In the genomic region with DNA sequence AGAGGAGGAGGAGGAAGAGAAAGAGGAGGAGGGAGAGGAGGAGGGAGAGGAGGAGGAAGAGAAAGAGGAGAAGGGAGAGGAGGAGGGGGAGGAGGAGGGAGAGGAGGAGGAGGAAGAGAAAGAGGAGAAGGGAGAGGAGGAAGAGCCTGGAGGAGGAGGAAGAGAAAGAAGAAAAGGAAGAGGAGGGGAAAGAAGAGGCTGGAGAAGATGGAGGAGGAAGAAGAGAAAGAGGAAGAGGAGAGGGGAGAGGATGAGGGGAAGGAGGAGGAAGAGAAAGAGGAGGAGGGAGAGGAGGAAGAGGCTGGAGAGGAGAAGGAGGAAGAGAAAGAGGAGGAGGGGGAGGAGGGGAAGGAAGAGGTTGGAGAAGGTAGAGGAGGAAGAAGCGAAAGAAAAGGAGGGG, we compare ENCODE assay signal across 8 cellular contexts. TPM values are rescaled to one million over a fixed set of nuclear protein-coding genes. Genes with fewer than 3 reads are reported as not detected.
"Had no signal": no experiment of that assay in that cellular context is flagged by ENCODE, and none has a peak within 500 bp of the region (broad histone marks: within the 10 kb centered on the region; RNA-seq: fewer than 3 reads in every experiment).

No MANE protein-coding gene starts in this region.

- DNase-seq: GOT3, KG1 had no signal

- H3K36me3 ChIP-seq: HAP-1 had no signal

- H3K27me3 Mint-ChIP-seq: IgD-negative memory B cell had no signal

- FAIRE-seq: HepG2 had no signal

- H3K9me3 ChIP-seq: HAP-1 had no signal

- H3K27ac Mint-ChIP-seq: IgD-negative memory B cell had no signal

- H3K36me3 Mint-ChIP-seq: IgD-negative memory B cell had no signal

- H3K9me3 Mint-ChIP-seq: IgD-negative memory B cell had no signal

- H3K4me3 Mint-ChIP-seq: IgD-negative memory B cell had no signal

- H3K4me3 ChIP-seq: HAP-1 had no signal

- H3K4me1 ChIP-seq: HAP-1 had no signal

- H3K27ac ChIP-seq: HL-60 had no signal

- H3K4me1 Mint-ChIP-seq: IgD-negative memory B cell had no signal

RNA-seq across cellular contexts. Expression of a gene that starts 46.0 kb away (rescaled TPM):
- total RNA-seq: H7, HepG2, HT1080 had no signal
- polyA plus RNA-seq: HepG2, IgD-negative memory B cell had no signal
